Comparison of ENCODE assay signal across 14 cellular contexts in the genomic region with DNA sequence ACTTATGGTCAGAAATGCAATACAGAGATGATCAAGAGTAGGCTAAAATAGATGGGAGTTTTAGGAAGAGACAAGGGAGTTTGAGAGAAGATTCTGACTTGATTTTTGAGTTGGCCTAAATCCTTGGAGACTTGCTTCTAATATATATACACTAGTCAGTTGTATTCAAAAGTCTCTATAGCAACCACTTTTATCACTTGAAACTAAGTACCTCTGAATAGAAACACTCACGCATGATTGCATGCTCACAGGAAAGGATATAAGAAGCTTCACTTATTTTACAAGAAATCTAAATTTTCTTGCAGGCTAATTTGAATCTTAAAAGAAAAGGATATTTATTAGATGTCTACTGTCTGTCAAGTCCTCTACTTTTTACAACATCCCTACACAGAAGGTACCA.
DNase-seq lines count a peak whose midpoint lies in the region; ATAC-seq and TF ChIP-seq lines count a peak whose summit lies in the region.
"Had no signal": no experiment of that assay in that cellular context is flagged by ENCODE, and none has a peak within 500 bp of the region (broad histone marks: within the 10 kb centered on the region; RNA-seq: fewer than 3 reads in every experiment).

No MANE protein-coding gene starts in this region.

- no peak overlapping the region for H3K9ac ChIP-seq in neural cell (ENCODE audit: low read length)

- H3K27ac Mint-ChIP-seq in endothelial cell (ENCODE audit: unreplicated experiment): no peak overlapping the region
- H3K27ac Mint-ChIP-seq: activated naive CD8-positive, alpha-beta T cell treated with anti-CD3 and anti-CD28 coated beads for 36 hours had no signal

- H4K20me1 ChIP-seq in neural cell (ENCODE audit: insufficient read depth): no peaks in the 10 kb centered on the region

- H3F3A ChIP-seq in neural cell (ENCODE audit: insufficient read depth, low read length, poor library complexity, severe bottlenecking): no peaks in the 10 kb centered on the region

- TF ChIP-seq RAD21 in neural cell (conservative IDR thresholded peaks at IDR 0.05): no peak

- ATAC-seq in GM19043 (IDR thresholded peaks at IDR 0.05; ENCODE audit: low read depth, unreplicated experiment) (peak; percentile 48), HG02623 (IDR thresholded peaks at IDR 0.05; ENCODE audit: unreplicated experiment) (peak; percentile 38), HG03432 (IDR thresholded peaks at IDR 0.05; ENCODE audit: unreplicated experiment) (peak; percentile 47)
- ATAC-seq: Right ventricle myocardium inferior had no signal

- no peaks in the 10 kb centered on the region for H3K36me3 ChIP-seq in neural cell (ENCODE audit: insufficient read depth, low read length)
- H3K36me3 ChIP-seq: esophagus muscularis mucosa had no signal

- TF ChIP-seq EP300 in neural cell (conservative IDR thresholded peaks at IDR 0.05; ENCODE audit: poor library complexity, severe bottlenecking): peak; percentile 20

- H3K4me2 ChIP-seq in neural cell (ENCODE audit: low read length): no peak overlapping the region

- H3K27me3 ChIP-seq in neural cell (ENCODE audit: insufficient read depth, low read depth, low read length): no peaks in the 10 kb centered on the region
- H3K27me3 ChIP-seq: esophagus muscularis mucosa had no signal

- H3K9me2 ChIP-seq in neural cell (ENCODE audit: insufficient read depth, low read length): no peaks in the 10 kb centered on the region

- H3K4me1 Mint-ChIP-seq in endothelial cell (ENCODE audit: unreplicated experiment): peaks cover 3% of the 10 kb centered on the region

- H3K9me3 Mint-ChIP-seq in endothelial cell (ENCODE audit: unreplicated experiment): no peaks in the 10 kb centered on the region
- H3K9me3 Mint-ChIP-seq: activated naive CD8-positive, alpha-beta T cell treated with anti-CD3 and anti-CD28 coated beads for 36 hours had no signal

- H3K36me3 Mint-ChIP-seq in endothelial cell (ENCODE audit: low read depth, unreplicated experiment): no peaks in the 10 kb centered on the region
- H3K36me3 Mint-ChIP-seq: activated naive CD8-positive, alpha-beta T cell treated with anti-CD3 and anti-CD28 coated beads for 36 hours had no signal

- no peaks in the 10 kb centered on the region for H3K79me2 ChIP-seq in neural cell (replicated peaks; ENCODE audit: insufficient read depth, low read length)

- no peak for DNase-seq in T-helper 9 cell
- no peak for DNase-seq in AG20443 (ENCODE audit: low spot score)
- no peak for DNase-seq in NCI-H2171 treated with DMSO at 0.1 percent for 48 hours (lab: John Stamatoyannopoulos, UW)
- DNase-seq in endothelial cell (ENCODE audit: low spot score): no peak
- DNase-seq: activated CD8-positive, alpha-beta memory T cell treated with anti-CD3 and anti-CD28 coated beads, Interleukin-2, amount 50 U/mL, for 4 hours; activated naive CD8-positive, alpha-beta T cell treated with anti-CD3 and anti-CD28 coated beads for 36 hours; midbrain; NCI-H446 had no signal

- no peak overlapping the region for H2AFZ ChIP-seq in neural cell (ENCODE audit: low read depth, low read length)

- H3K4me3 ChIP-seq in neural cell (ENCODE audit: low read length): no peak overlapping the region
- H3K4me3 ChIP-seq: esophagus muscularis mucosa had no signal

- no peak overlapping the region for H3K27ac ChIP-seq in neural cell (ENCODE audit: low read length)
- H3K27ac ChIP-seq: esophagus muscularis mucosa had no signal

- TF ChIP-seq CTCF in neural cell (IDR thresholded peaks at IDR 0.05; ENCODE audit: poor library complexity, severe bottlenecking): no peak
- TF ChIP-seq CTCF in endothelial cell (IDR thresholded peaks at IDR 0.05; ENCODE audit: unreplicated experiment): no peak

- H3K27me3 Mint-ChIP-seq in endothelial cell (ENCODE audit: unreplicated experiment): no peaks in the 10 kb centered on the region
- H3K27me3 Mint-ChIP-seq: activated naive CD8-positive, alpha-beta T cell treated with anti-CD3 and anti-CD28 coated beads for 36 hours had no signal

- H3K9me3 ChIP-seq in neural cell (ENCODE audit: low read length): no peaks in the 10 kb centered on the region
- H3K9me3 ChIP-seq: esophagus muscularis mucosa had no signal

- H3K4me3 Mint-ChIP-seq in endothelial cell (ENCODE audit: unreplicated experiment): no peak overlapping the region
- H3K4me3 Mint-ChIP-seq: activated naive CD8-positive, alpha-beta T cell treated with anti-CD3 and anti-CD28 coated beads for 36 hours had no signal

TF ChIP-seq in neural cell, 6 proteins besides CTCF, POLR2A, EP300 and RAD21:
- TF ChIP-seq TAF1 (IDR thresholded peaks at IDR 0.05; ENCODE audit: low read depth) (no peak), EZH2 (IDR thresholded peaks at IDR 0.05; ENCODE audit: borderline replicate concordance, insufficient read depth, low read length, poor library complexity, severe bottlenecking) (no peak), SMC3 (conservative IDR thresholded peaks at IDR 0.05; ENCODE audit: poor library complexity) (no peak)
- TF ChIP-seq, protein P1, sequence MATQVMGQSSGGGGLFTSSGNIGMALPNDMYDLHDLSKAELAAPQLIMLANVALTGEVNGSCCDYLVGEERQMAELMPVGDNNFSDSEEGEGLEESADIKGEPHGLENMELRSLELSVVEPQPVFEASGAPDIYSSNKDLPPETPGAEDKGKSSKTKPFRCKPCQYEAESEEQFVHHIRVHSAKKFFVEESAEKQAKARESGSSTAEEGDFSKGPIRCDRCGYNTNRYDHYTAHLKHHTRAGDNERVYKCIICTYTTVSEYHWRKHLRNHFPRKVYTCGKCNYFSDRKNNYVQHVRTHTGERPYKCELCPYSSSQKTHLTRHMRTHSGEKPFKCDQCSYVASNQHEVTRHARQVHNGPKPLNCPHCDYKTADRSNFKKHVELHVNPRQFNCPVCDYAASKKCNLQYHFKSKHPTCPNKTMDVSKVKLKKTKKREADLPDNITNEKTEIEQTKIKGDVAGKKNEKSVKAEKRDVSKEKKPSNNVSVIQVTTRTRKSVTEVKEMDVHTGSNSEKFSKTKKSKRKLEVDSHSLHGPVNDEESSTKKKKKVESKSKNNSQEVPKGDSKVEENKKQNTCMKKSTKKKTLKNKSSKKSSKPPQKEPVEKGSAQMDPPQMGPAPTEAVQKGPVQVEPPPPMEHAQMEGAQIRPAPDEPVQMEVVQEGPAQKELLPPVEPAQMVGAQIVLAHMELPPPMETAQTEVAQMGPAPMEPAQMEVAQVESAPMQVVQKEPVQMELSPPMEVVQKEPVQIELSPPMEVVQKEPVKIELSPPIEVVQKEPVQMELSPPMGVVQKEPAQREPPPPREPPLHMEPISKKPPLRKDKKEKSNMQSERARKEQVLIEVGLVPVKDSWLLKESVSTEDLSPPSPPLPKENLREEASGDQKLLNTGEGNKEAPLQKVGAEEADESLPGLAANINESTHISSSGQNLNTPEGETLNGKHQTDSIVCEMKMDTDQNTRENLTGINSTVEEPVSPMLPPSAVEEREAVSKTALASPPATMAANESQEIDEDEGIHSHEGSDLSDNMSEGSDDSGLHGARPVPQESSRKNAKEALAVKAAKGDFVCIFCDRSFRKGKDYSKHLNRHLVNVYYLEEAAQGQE (IDR thresholded peaks at IDR 0.05; ENCODE audit: borderline replicate concordance): no peak
TF ChIP-seq in neural cell: peak in this region for 0.
